ENCODE assay signal across 1 cellular context in the genomic region with DNA sequence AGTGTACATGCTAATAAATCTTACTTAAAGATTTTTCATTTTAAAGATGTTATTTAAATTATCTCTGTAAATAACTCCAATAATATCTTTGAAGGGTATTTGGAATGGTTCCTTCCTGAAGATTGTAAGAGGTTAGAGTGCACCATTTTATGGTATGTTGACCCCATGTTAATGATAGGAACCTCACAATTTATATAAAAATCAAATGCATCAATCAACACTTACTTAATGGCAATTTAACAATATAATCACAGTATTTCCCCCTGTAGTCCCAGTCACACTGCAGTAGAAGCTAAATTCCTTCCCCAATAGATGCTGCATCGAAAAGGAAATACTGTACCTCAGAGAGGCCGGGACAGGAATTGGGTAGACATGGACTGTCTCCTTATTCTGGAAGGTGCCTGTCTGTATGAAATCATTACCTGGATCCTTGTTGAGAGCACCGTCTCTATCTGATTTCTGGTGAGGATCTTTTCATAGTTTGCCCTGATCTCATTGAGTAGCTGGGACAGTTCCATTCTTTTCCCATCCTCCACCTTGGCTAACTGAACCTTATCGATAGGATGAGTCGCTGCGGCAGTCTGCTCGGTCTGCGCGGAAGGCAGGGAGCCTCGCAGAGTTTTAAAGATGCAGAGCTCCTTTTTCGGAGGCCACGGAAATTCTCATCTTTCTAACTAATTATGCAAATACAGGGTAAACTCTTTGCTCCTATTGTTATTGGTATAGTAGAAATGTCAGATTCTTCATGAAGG.
A peak's percentile ranks its signal among the peaks of the same experiment; 100 is the strongest.
TF ChIP-seq lines count a peak whose summit lies in the region.

A gene (minus strand): TSS at position 596 of the 752 bp plus-strand sequence. CDS start 78 bp downstream, at position 518.

TF ChIP-seq in HepG2, 621 proteins besides CTCF, POLR2A, EP300 and RAD21 (continued from another document):
- TF ChIP-seq, protein P1, sequence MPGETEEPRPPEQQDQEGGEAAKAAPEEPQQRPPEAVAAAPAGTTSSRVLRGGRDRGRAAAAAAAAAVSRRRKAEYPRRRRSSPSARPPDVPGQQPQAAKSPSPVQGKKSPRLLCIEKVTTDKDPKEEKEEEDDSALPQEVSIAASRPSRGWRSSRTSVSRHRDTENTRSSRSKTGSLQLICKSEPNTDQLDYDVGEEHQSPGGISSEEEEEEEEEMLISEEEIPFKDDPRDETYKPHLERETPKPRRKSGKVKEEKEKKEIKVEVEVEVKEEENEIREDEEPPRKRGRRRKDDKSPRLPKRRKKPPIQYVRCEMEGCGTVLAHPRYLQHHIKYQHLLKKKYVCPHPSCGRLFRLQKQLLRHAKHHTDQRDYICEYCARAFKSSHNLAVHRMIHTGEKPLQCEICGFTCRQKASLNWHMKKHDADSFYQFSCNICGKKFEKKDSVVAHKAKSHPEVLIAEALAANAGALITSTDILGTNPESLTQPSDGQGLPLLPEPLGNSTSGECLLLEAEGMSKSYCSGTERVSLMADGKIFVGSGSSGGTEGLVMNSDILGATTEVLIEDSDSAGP (CRISPR knock-in tag; IDR thresholded peaks at IDR 0.05; ENCODE audit: borderline replicate concordance): peak; percentile 36; the same call in 1 of the 2 replicates
- TF ChIP-seq KDM1A (CRISPR knock-in tag; IDR thresholded peaks at IDR 0.05): no peak
